31 cellular contexts compared by ENCODE assay signal in the genomic region with DNA sequence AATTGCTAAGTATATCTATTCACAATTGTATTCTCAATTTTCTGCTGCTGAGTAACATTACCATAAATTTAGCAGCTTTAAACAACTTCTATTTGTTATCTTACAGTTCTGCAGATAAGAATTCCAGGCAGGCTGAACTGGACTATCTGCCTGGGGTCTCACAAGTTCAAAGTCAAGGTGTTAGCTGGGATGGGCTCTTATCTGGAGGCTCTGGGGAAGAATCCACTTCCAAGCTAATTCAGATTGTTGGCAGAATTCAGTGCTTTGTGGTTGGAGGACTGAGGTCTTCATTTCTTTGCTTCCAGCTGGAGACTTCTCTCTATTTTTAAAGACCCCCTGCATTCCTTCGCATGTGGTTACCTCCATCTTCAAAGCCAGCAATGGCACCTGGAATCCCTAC.
DNase-seq lines count a peak whose midpoint lies in the region; ATAC-seq and TF ChIP-seq lines count a peak whose summit lies in the region.
"Had no signal": no experiment of that assay in that cellular context is flagged by ENCODE, and none has a peak within 500 bp of the region (broad histone marks: within the 10 kb centered on the region; RNA-seq: fewer than 3 reads in every experiment).

No MANE protein-coding gene starts in this region.

- H4K5ac ChIP-seq in mesendoderm (ENCODE audit: low read length), result no peak overlapping the region

- TF ChIP-seq CTCF in endodermal cell (conservative IDR thresholded peaks at IDR 0.05), result no peak

- no peaks in the 10 kb centered on the region for H3K79me1 ChIP-seq in mesendoderm (ENCODE audit: low read length)

- no peaks in the 10 kb centered on the region for H3K27me3 Mint-ChIP-seq in endodermal cell (ENCODE audit: insufficient read depth)
- H3K27me3 Mint-ChIP-seq: B cell; CD4-positive, alpha-beta T cell; CD4-positive, CD25-positive, alpha-beta regulatory T cell; CD8-positive, alpha-beta memory T cell had no signal

- H3K4ac ChIP-seq in mesendoderm (ENCODE audit: low read depth, low read length), result no peak overlapping the region

- H3K4me1 ChIP-seq in endodermal cell (ENCODE audit: control insufficient read depth, insufficient read depth, low read length), result no peaks in the 10 kb centered on the region
- no peaks in the 10 kb centered on the region for H3K4me1 ChIP-seq in mesendoderm (ENCODE audit: control insufficient read depth, low read depth, low read length)
- H3K4me1 ChIP-seq: A549; BE2C; BLaER1; BLaER1 treated with 17β-estradiol and CSF1 and Interleukin-3, amounts not matched to agents 10 nM and 100 nM; Caco-2 had no signal

- H2BK120ac ChIP-seq in mesendoderm (ENCODE audit: low read depth, low read length), result peak overlapping the region; percentile 28

- no peak overlapping the region for H3K4me3 Mint-ChIP-seq in endodermal cell
- H3K4me3 Mint-ChIP-seq: B cell; CD14-positive monocyte; CD4-positive, alpha-beta memory T cell; CD4-positive, alpha-beta T cell; CD4-positive, CD25-positive, alpha-beta regulatory T cell; CD8-positive, alpha-beta memory T cell; CD8-positive, alpha-beta T cell had no signal

- H3K4me3 ChIP-seq in endodermal cell (ENCODE audit: low read length) (peak overlapping the region; percentile 63), mesendoderm (ENCODE audit: low read length) (no peak overlapping the region)
- H3K4me3 ChIP-seq: A549; BLaER1; BLaER1 treated with 17β-estradiol and CSF1 and Interleukin-3, amounts not matched to agents 10 nM and 100 nM had no signal

- DNase-seq in endodermal cell, result peak; percentile 49
- peak; percentile 90 for DNase-seq in mesendoderm
- no peak for DNase-seq in NCI-H345 treated with DMSO at 0.1 percent for 48 hours (lab: John Stamatoyannopoulos, UW; ENCODE audit: unreplicated experiment)
- DNase-seq: 8988T; ACHN; AML-193; BE2C; C1 segment of cervical spinal cord; Caco-2; Calu3; CD4-positive, alpha-beta memory T cell; CD4-positive, alpha-beta T cell; CD4-positive, CD25-positive, alpha-beta regulatory T cell; CD8-positive, alpha-beta memory T cell; CD8-positive, alpha-beta T cell; COR-L47; DMS 273 treated with DMSO at 0.1 percent for 48 hours; DMS153; DMS53; DMS79; DMS79 treated with DMSO at 0.1 percent for 48 hours; DND-41; EL had no signal

- no peaks in the 10 kb centered on the region for H3K27me3 ChIP-seq in endodermal cell (ENCODE audit: control insufficient read depth, insufficient read depth, low read length, poor library complexity, severe bottlenecking)
- H3K27me3 ChIP-seq in mesendoderm (ENCODE audit: insufficient read depth, low read length, poor library complexity), result no peaks in the 10 kb centered on the region
- H3K27me3 ChIP-seq: BE2C; BLaER1; BLaER1 treated with 17β-estradiol and CSF1 and Interleukin-3, amounts not matched to agents 10 nM and 100 nM had no signal

- H3K56ac ChIP-seq in mesendoderm (ENCODE audit: low read length), result no peak overlapping the region

- H3K9ac ChIP-seq in endodermal cell (ENCODE audit: extremely low read depth, low read length, poor library complexity, severe bottlenecking), result no peak overlapping the region
- no peak overlapping the region for H3K9ac ChIP-seq in mesendoderm (ENCODE audit: low read length)
- H3K9ac ChIP-seq: BLaER1; BLaER1 treated with 17β-estradiol and CSF1 and Interleukin-3, amounts not matched to agents 10 nM and 100 nM had no signal

- H3K9me3 Mint-ChIP-seq in endodermal cell, result peaks cover 26% of the 10 kb centered on the region
- H3K9me3 Mint-ChIP-seq: CD8-positive, alpha-beta memory T cell had no signal

- no peak overlapping the region for H2AK5ac ChIP-seq in mesendoderm (ENCODE audit: low read length)

- H3K4me2 ChIP-seq in mesendoderm (ENCODE audit: low read length), result no peak overlapping the region
- H3K4me2 ChIP-seq: A549; BLaER1; BLaER1 treated with 17β-estradiol and CSF1 and Interleukin-3, amounts not matched to agents 10 nM and 100 nM had no signal

- H2BK15ac ChIP-seq in mesendoderm (replicated peaks; ENCODE audit: low read depth), result no peak overlapping the region

- H3K36me3 ChIP-seq in endodermal cell (ENCODE audit: control insufficient read depth, insufficient read depth, low read length), result peaks cover 21% of the 10 kb centered on the region
- H3K36me3 ChIP-seq in mesendoderm (ENCODE audit: control insufficient read depth, insufficient read depth, low read length), result no peaks in the 10 kb centered on the region
- H3K36me3 ChIP-seq: BE2C; BLaER1; BLaER1 treated with 17β-estradiol and CSF1 and Interleukin-3, amounts not matched to agents 10 nM and 100 nM had no signal

- H3K27ac Mint-ChIP-seq in endodermal cell, result no peak overlapping the region
- H3K27ac Mint-ChIP-seq: B cell; CD14-positive monocyte; CD4-positive, alpha-beta memory T cell; CD4-positive, alpha-beta T cell; CD4-positive, CD25-positive, alpha-beta regulatory T cell; CD8-positive, alpha-beta memory T cell; CD8-positive, alpha-beta T cell had no signal

- no peak overlapping the region for H2BK5ac ChIP-seq in mesendoderm (ENCODE audit: low read length)

- H3K9me3 ChIP-seq in endodermal cell (ENCODE audit: control insufficient read depth, low read length), result peaks cover 53% of the 10 kb centered on the region
- H3K9me3 ChIP-seq: A549, BE2C, BLaER1, Caco-2 had no signal

- 88% methylated on average over 1 of the region's 1 CpG; no CpG with 5 or more reads in 1 of the 2 experiments for WGBS in endodermal cell (ENCODE audit: insufficient coverage in 1 of 2, insufficient read length in 1 of 2), 2 experiments
- WGBS in mesendoderm (ENCODE audit: extremely low coverage, insufficient coverage, low lambda C conversion rate), result no CpG with 5 or more reads among the region's 1 CpG

- no peak for ATAC-seq in GM19467 (IDR thresholded peaks at IDR 0.05; ENCODE audit: unreplicated experiment)
- ATAC-seq: A549; CD8-positive, alpha-beta T cell had no signal

- H3K18ac ChIP-seq in mesendoderm (ENCODE audit: low read length), result no peak overlapping the region

- H3K4me1 Mint-ChIP-seq in endodermal cell, result no peaks in the 10 kb centered on the region
- H3K4me1 Mint-ChIP-seq: B cell; CD14-positive monocyte; CD4-positive, alpha-beta memory T cell; CD4-positive, CD25-positive, alpha-beta regulatory T cell; CD8-positive, alpha-beta memory T cell had no signal

- no peak overlapping the region for H3K23ac ChIP-seq in mesendoderm (ENCODE audit: low read length)

- H3K27ac ChIP-seq in endodermal cell (ENCODE audit: low read depth, low read length), result no peak overlapping the region
- H3K27ac ChIP-seq in mesendoderm (ENCODE audit: low read depth, low read length), result no peak overlapping the region
- H3K27ac ChIP-seq: 22Rv1; A549; BLaER1; BLaER1 treated with 17β-estradiol and CSF1 and Interleukin-3, amounts not matched to agents 10 nM and 100 nM; C4-2B had no signal

- peaks cover 46% of the 10 kb centered on the region for H3K36me3 Mint-ChIP-seq in endodermal cell (ENCODE audit: low read depth)
- H3K36me3 Mint-ChIP-seq: CD14-positive monocyte; CD4-positive, alpha-beta memory T cell; CD4-positive, CD25-positive, alpha-beta regulatory T cell; CD8-positive, alpha-beta memory T cell; CD8-positive, alpha-beta T cell had no signal

- H4K8ac ChIP-seq in mesendoderm (ENCODE audit: low read depth, low read length), result no peak overlapping the region

- H3K79me2 ChIP-seq in mesendoderm (ENCODE audit: control insufficient read depth, insufficient read depth, low read length), result no peaks in the 10 kb centered on the region
